In genomic region chr6:150902142-150902800, GRCh38 we compare ENCODE assay signal across 1 cellular context.
TF ChIP-seq lines count a peak whose summit lies in the region.

No MANE protein-coding gene starts in this region.

TF ChIP-seq in GM23338, 12 proteins besides CTCF, POLR2A, EP300 and RAD21 (continued from another document):
- no peak for TF ChIP-seq STAT1 (IDR thresholded peaks at IDR 0.05; ENCODE audit: unreplicated experiment)
- no peak for TF ChIP-seq EZH2 (IDR thresholded peaks at IDR 0.05; ENCODE audit: low read depth, unreplicated experiment)
- TF ChIP-seq CREB1 (CRISPR knock-in tag; IDR thresholded peaks at IDR 0.05; ENCODE audit: low read depth) = no peak
- TF ChIP-seq ZNF331 (CRISPR knock-in tag; IDR thresholded peaks at IDR 0.05; ENCODE audit: low read depth) = no peak
- TF ChIP-seq ZNF462 (CRISPR knock-in tag; IDR thresholded peaks at IDR 0.05) = no peak
- TF ChIP-seq ETS1 (IDR thresholded peaks at IDR 0.05) = no peak
- no peak for TF ChIP-seq EZH2phosphoT487 (IDR thresholded peaks at IDR 0.05; ENCODE audit: unreplicated experiment)
- no peak for TF ChIP-seq REST (IDR thresholded peaks at IDR 0.05; ENCODE audit: unreplicated experiment)
- TF ChIP-seq ZNF114 (CRISPR knock-in tag; IDR thresholded peaks at IDR 0.05) = no peak
